In the genomic region with DNA sequence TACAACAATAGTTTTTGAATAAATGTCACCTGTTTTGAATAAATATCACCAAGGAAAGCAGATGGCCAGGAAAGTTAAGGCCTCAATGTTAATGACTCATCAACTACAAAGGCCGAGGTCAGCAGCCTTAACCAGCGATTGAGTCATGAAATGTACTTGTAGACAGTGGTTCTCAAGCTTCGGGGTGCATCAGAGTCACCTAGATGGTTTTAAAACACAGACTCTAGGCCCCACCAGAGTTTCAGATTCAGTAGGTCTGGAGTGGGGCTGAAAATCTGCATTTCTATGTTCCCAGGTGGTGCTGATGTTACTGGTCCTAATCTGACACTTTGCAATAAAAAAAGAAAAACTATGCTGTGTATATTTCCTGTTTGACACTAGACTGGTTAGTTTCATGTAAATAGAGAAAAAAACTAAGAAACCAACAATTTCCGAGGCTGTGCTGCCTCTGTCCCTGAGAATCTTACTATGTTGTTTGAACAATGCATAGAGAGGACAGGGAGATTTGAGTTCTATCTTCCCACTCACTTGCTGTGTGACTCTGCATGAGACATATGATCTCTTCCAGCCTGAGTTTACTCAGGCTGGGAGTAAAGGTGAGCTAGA, we compare ENCODE assay signal across 8 cellular contexts. TPM values are rescaled to one million over a fixed set of nuclear protein-coding genes. Genes with fewer than 3 reads are reported as not detected.
DNase-seq lines count a peak whose midpoint lies in the region; ATAC-seq and TF ChIP-seq lines count a peak whose summit lies in the region.

No MANE protein-coding gene starts in this region.

- POLR2A ChIA-PET in IMR-90 (lab: Charles Lee; ENCODE audit: unreplicated experiment), result no interaction called here

- no peaks in the 10 kb centered on the region for H3K36me3 ChIP-seq in DND-41 (ENCODE audit: insufficient read depth, low read length)
- H3K36me3 ChIP-seq in IMR-90 (ENCODE audit: control insufficient read depth, insufficient read depth, low read length), result no peaks in the 10 kb centered on the region; the same call in 1 of the 2 replicates

- intact Hi-C loops in IMR-90 (cut with micrococcal nuclease), result no loop called here

- no peak for TF ChIP-seq CTCF in DND-41 (IDR thresholded peaks at IDR 0.05; ENCODE audit: borderline replicate concordance, extremely low read depth, low read length, poor library complexity, severe bottlenecking)
- no peak for TF ChIP-seq CTCF in IMR-90 (conservative IDR thresholded peaks at IDR 0.05; ENCODE audit: low read depth, low read length)
- no peak for TF ChIP-seq CTCF in fibroblast of villous mesenchyme (IDR thresholded peaks at IDR 0.05; ENCODE audit: insufficient read depth, low read depth, low read length)

- H3K27me3 ChIP-seq in DND-41 (ENCODE audit: insufficient read depth, low read length, poor library complexity) (no peaks in the 10 kb centered on the region), IMR-90 (ENCODE audit: control insufficient read depth, insufficient read depth, low read length) (no peaks in the 10 kb centered on the region)

- H2BK20ac ChIP-seq in IMR-90 (ENCODE audit: low read depth, low read length), result peak overlapping the region; percentile 32; the same call in 1 of the 2 replicates

- no peaks in the 10 kb centered on the region for H3K27me3 Mint-ChIP-seq in stimulated activated memory B cell treated with anti-CD40 and anti-IgM and Interleukin-4, amounts not matched to agents 10 μg/mL and 1 μg/mL and 100 μg/mL, for 72 hours

- DNase-seq in DND-41 (peak; percentile 11), IMR-90 (peak; percentile 95), fibroblast of villous mesenchyme (ENCODE audit: low read depth) (peak; percentile 97), NCI-H2081 (lab: John Stamatoyannopoulos, UW) (no peak)
- DNase-seq in activated CD4-positive, alpha-beta T cell treated with anti-CD3 and anti-CD28 coated beads, Interleukin-2, amount 50 U/mL, for 48 hours, result peak; percentile 52 to 66
- DNase-seq in effector CD8-positive, alpha-beta T cell (lab: John Stamatoyannopoulos, UW), result no peak

- H2AFZ ChIP-seq in DND-41 (ENCODE audit: low read depth, low read length), result no peak overlapping the region
- H2AFZ ChIP-seq in IMR-90 (replicated peaks; ENCODE audit: low read length, poor library complexity), result no peak overlapping the region

- WGBS in IMR-90 (ENCODE audit: extremely low coverage in 2 of 2, insufficient read length in 1 of 2), 2 experiments, result no CpG with 5 or more reads among the region's 4 CpGs

- H2AK9ac ChIP-seq in IMR-90 (replicated peaks; ENCODE audit: low read depth, low read length, poor library complexity), result no peak overlapping the region

- CTCF ChIA-PET in IMR-90 (lab: Yijun Ruan, JAX), result no interaction called here

- H3K36me3 Mint-ChIP-seq in stimulated activated memory B cell treated with anti-CD40 and anti-IgM and Interleukin-4, amounts not matched to agents 10 μg/mL and 1 μg/mL and 100 μg/mL, for 72 hours, result no peaks in the 10 kb centered on the region

- H3K4ac ChIP-seq in IMR-90 (ENCODE audit: low read depth, low read length), result peak overlapping the region; percentile 41; the same call in 1 of the 2 replicates

- H4K20me1 ChIP-seq in DND-41 (ENCODE audit: insufficient read depth, low read length) (no peaks in the 10 kb centered on the region), IMR-90 (ENCODE audit: insufficient read depth, low read length) (peaks cover 16% of the 10 kb centered on the region; the same call in 1 of the 2 replicates)

- H4K91ac ChIP-seq in IMR-90 (ENCODE audit: insufficient read depth, low read depth, low read length), result no peak overlapping the region

- H2BK5ac ChIP-seq in IMR-90 (ENCODE audit: low read depth, low read length, poor library complexity, severe bottlenecking), result peak overlapping the region; percentile 41

- peak overlapping the region; percentile 36; the same call in 1 of the 2 replicates for H3K18ac ChIP-seq in IMR-90 (ENCODE audit: low read depth, low read length)

- no peak for TF ChIP-seq POLR2A in IMR-90 (IDR thresholded peaks at IDR 0.05; ENCODE audit: low read depth, low read length)

- ATAC-seq in DND-41 (ENCODE audit: insufficient read depth, low read depth), result peak; percentile 61; the same call in 2 of the 3 replicates
- ATAC-seq in GM21529 (IDR thresholded peaks at IDR 0.05; ENCODE audit: unreplicated experiment), result peak; percentile 88
- ATAC-seq in IMR-90 (ENCODE audit: low read depth), result peak; percentile 66
- peak; percentile 80 for ATAC-seq in stimulated activated memory B cell treated with anti-CD40 and anti-IgM and Interleukin-4, amounts not matched to agents 10 μg/mL and 1 μg/mL and 100 μg/mL, for 72 hours

- no peaks in the 10 kb centered on the region for H3K9me3 Mint-ChIP-seq in stimulated activated memory B cell treated with anti-CD40 and anti-IgM and Interleukin-4, amounts not matched to agents 10 μg/mL and 1 μg/mL and 100 μg/mL, for 72 hours

- H2AK5ac ChIP-seq in IMR-90 (ENCODE audit: low read depth, low read length), result peak overlapping the region; percentile 1; the same call in 1 of the 2 replicates

- H3K4me3 ChIP-seq in DND-41 (ENCODE audit: low read depth in 1 of 2, low read length in 2 of 2) (no peak overlapping the region), IMR-90 (ENCODE audit: insufficient read depth, low read depth, low read length) (no peak overlapping the region), fibroblast of villous mesenchyme (ENCODE audit: low read depth, low read length) (no peak overlapping the region)

- H4K5ac ChIP-seq in IMR-90 (ENCODE audit: low read depth, low read length), result peak overlapping the region; percentile 51; the same call in 1 of the 2 replicates

- peaks cover 22% of the 10 kb centered on the region for H3K9me1 ChIP-seq in IMR-90 (ENCODE audit: insufficient read depth, low read length)

- H3K4me2 ChIP-seq in DND-41 (ENCODE audit: insufficient read depth, low read length), result no peak overlapping the region
- peak overlapping the region; percentile 65; the same call in 1 of the 2 replicates for H3K4me2 ChIP-seq in IMR-90 (ENCODE audit: low read depth, low read length)

- H3K56ac ChIP-seq in IMR-90 (ENCODE audit: extremely low read depth, insufficient read depth, low read length), result no peak overlapping the region

- H3K4me1 ChIP-seq in DND-41 (ENCODE audit: insufficient read depth, low read length) (peaks cover 16% of the 10 kb centered on the region), IMR-90 (ENCODE audit: control insufficient read depth, insufficient read depth, low read length) (peaks cover 13% of the 10 kb centered on the region)

- no peaks in the 10 kb centered on the region for H3K79me2 ChIP-seq in DND-41 (ENCODE audit: insufficient read depth, low read length)

- no peak overlapping the region for H3K4me3 Mint-ChIP-seq in stimulated activated memory B cell treated with anti-CD40 and anti-IgM and Interleukin-4, amounts not matched to agents 10 μg/mL and 1 μg/mL and 100 μg/mL, for 72 hours

- H3K27ac Mint-ChIP-seq in stimulated activated memory B cell treated with anti-CD40 and anti-IgM and Interleukin-4, amounts not matched to agents 10 μg/mL and 1 μg/mL and 100 μg/mL, for 72 hours, result peak overlapping the region; percentile 84

- dilution Hi-C loops in IMR-90 (cut with HindIII; ENCODE audit: low sequenced_read_pairs, unreplicated experiment), result no loop called here

- H3K9me3 ChIP-seq in DND-41 (ENCODE audit: insufficient read depth, low read length, severe bottlenecking), result no peaks in the 10 kb centered on the region
- no peaks in the 10 kb centered on the region for H3K9me3 ChIP-seq in IMR-90 (ENCODE audit: control insufficient read depth, insufficient read depth, low read length)

- H3K27ac ChIP-seq in DND-41 (ENCODE audit: low read length) (no peak overlapping the region), IMR-90 (ENCODE audit: insufficient read depth, low read length) (no peak overlapping the region)

- H3K9ac ChIP-seq in DND-41 (ENCODE audit: low read depth, low read length) (no peak overlapping the region), IMR-90 (ENCODE audit: low read depth, low read length) (no peak overlapping the region)

- H2BK15ac ChIP-seq in IMR-90 (ENCODE audit: low read depth, low read length), result 0 out of 3 replicates have a peak overlapping the region, but pooled peaks have one; percentile 3

- in situ Hi-C loops in IMR-90 (cut with MboI; ENCODE audit: low sequenced_read_pairs), result loop anchor here (5.0 kb wide), 1 partner anchor 58 kb away; no protein-coding TSS in a partner anchor

- TF ChIP-seq RAD21 in IMR-90 (IDR thresholded peaks at IDR 0.05; ENCODE audit: low read length), result no peak

- no peak overlapping the region for H4K8ac ChIP-seq in IMR-90 (ENCODE audit: low read depth in 2 of 2, low read length in 2 of 2)

- H3K79me1 ChIP-seq in IMR-90 (ENCODE audit: low read depth in 1 of 2, low read length in 2 of 2), result peaks cover 22 to 51% of the 10 kb centered on the region in 2 experiments

- BruUV-seq in IMR-90 (replicated peaks; lab: Mats Ljungman, UMichigan), result no TSS peak

- H2BK120ac ChIP-seq in IMR-90 (ENCODE audit: low read depth, low read length), result no peak overlapping the region

- H3K14ac ChIP-seq in IMR-90 (replicated peaks; ENCODE audit: low read depth, low read length), result no peak overlapping the region

- peaks cover 58% of the 10 kb centered on the region for H3K4me1 Mint-ChIP-seq in stimulated activated memory B cell treated with anti-CD40 and anti-IgM and Interleukin-4, amounts not matched to agents 10 μg/mL and 1 μg/mL and 100 μg/mL, for 72 hours

- H3K23ac ChIP-seq in IMR-90 (ENCODE audit: low read depth, low read length), result no peak overlapping the region

TF ChIP-seq in IMR-90, 13 proteins besides CTCF, POLR2A, EP300 and RAD21 (continues in another document):
- TF ChIP-seq RFX5 (IDR thresholded peaks at IDR 0.05; ENCODE audit: low read depth, low read length), result no peak

RNA-seq across cellular contexts. Expression of a gene that starts 9.8 kb away (rescaled TPM):
- total RNA-seq in IMR-90 (2012; rRNA removed), result 4.8 and 8.6 TPM in 2 replicates
- polyA plus RNA-seq in IMR-90 (2012; rRNA removed), result 12.1 and 13.7 TPM in 2 replicates
- polyA plus RNA-seq in IMR-90 (2012; cell fraction: cytosol; rRNA removed), result 2.6 and 9.4 TPM in 2 replicates
- 1.7 and 10.6 TPM in 2 replicates for polyA plus RNA-seq in IMR-90 (2012; cell fraction: nucleus; rRNA removed; ENCODE audit: low replicate concordance)
- 7.8 and 8.4 TPM in 2 replicates for total RNA-seq in fibroblast of villous mesenchyme

RNA-seq across cellular contexts. Expression of a gene that starts 39.1 kb away (rescaled TPM):
- total RNA-seq in IMR-90 (2012; rRNA removed), result 11.7 and 12.7 TPM in 2 replicates
- polyA plus RNA-seq in IMR-90 (2012; rRNA removed), result 11.7 and 12.1 TPM in 2 replicates
- polyA plus RNA-seq in IMR-90 (2012; cell fraction: cytosol; rRNA removed), result 16.6 and 26.3 TPM in 2 replicates
- polyA plus RNA-seq in IMR-90 (2012; cell fraction: nucleus; rRNA removed; ENCODE audit: low replicate concordance), result 2.0 and 5.7 TPM in 2 replicates
- total RNA-seq in fibroblast of villous mesenchyme, result 7.3 and 8.1 TPM in 2 replicates

RNA-seq across cellular contexts. Expression of a gene that starts 39.2 kb away (rescaled TPM):
- total RNA-seq in IMR-90 (2012; rRNA removed) (11.8 and 17.5 TPM in 2 replicates), fibroblast of villous mesenchyme (12.2 and 20.3 TPM in 2 replicates)
- polyA plus RNA-seq in IMR-90 (2012; rRNA removed), result 8.0 and 9.2 TPM in 2 replicates
- polyA plus RNA-seq in IMR-90 (2012; cell fraction: cytosol; rRNA removed), result 2.2 and 2.9 TPM in 2 replicates
- 2.9 and 29.2 TPM in 2 replicates for polyA plus RNA-seq in IMR-90 (2012; cell fraction: nucleus; rRNA removed; ENCODE audit: low replicate concordance)

Comparison
In these comparisons a context has a peak if more than half of its experiments do, and no peak if none do; other contexts are left out.
1. DNase-seq: peak in DND-41 (single experiment), IMR-90 (single experiment), activated CD4-positive, alpha-beta T cell treated with anti-CD3 and anti-CD28 coated beads, Interleukin-2, amount 50 U/mL, for 48 hours (2 of 2) and fibroblast of villous mesenchyme (single experiment); none in effector CD8-positive, alpha-beta T cell (single experiment) and NCI-H2081 (0 of 2).
2. Peak in every context shown above with its lines, with median percentiles within 50 percentile points of each other: ATAC-seq.